3 cellular contexts compared by ENCODE assay signal in genomic region chr11:64334764-64335741, GRCh38.
TF ChIP-seq lines count a peak whose summit lies in the region.

No MANE protein-coding gene starts in this region.

TF ChIP-seq in GM23338, 12 proteins besides CTCF, POLR2A, EP300 and RAD21 (continues in another document):
- TF ChIP-seq ZNF462 (CRISPR knock-in tag; IDR thresholded peaks at IDR 0.05), result no peak

TF ChIP-seq in IMR-90, 13 proteins besides CTCF, POLR2A, EP300 and RAD21:
- no peak for TF ChIP-seq SMC3 (IDR thresholded peaks at IDR 0.05; ENCODE audit: low read depth, low read length)
- TF ChIP-seq MAFK (IDR thresholded peaks at IDR 0.05; ENCODE audit: low read depth, low read length), result no peak; the same call in 1 of the 2 replicates
- peak; percentile 38; the same call in 1 of the 2 replicates for TF ChIP-seq BHLHE40 (IDR thresholded peaks at IDR 0.05; ENCODE audit: low read depth, low read length)
- peak; percentile 76 for TF ChIP-seq USF2 (IDR thresholded peaks at IDR 0.05; ENCODE audit: low read depth, low read length)
- TF ChIP-seq RCOR1 (IDR thresholded peaks at IDR 0.05; ENCODE audit: insufficient replicate concordance, low read length), result peak; percentile 98
- TF ChIP-seq FOS (IDR thresholded peaks at IDR 0.05; ENCODE audit: low read depth, low read length), result peak; percentile 87
- TF ChIP-seq MXI1 (IDR thresholded peaks at IDR 0.05; ENCODE audit: borderline replicate concordance, low read depth, low read length), result no peak
- no peak for TF ChIP-seq ELK1 (IDR thresholded peaks at IDR 0.05; ENCODE audit: borderline replicate concordance, low read depth, low read length)
- TF ChIP-seq NFE2L2 (IDR thresholded peaks at IDR 0.05; ENCODE audit: low read depth, low read length), result peak; percentile 2; the same call in 1 of the 2 replicates
- no peak for TF ChIP-seq CHD1 (IDR thresholded peaks at IDR 0.05; ENCODE audit: low read depth, low read length)
- peak; percentile 82 for TF ChIP-seq MAZ (IDR thresholded peaks at IDR 0.05; ENCODE audit: borderline replicate concordance, low read depth, low read length)
- TF ChIP-seq CEBPB (IDR thresholded peaks at IDR 0.05; ENCODE audit: low read depth, low read length), result peak; percentile 99
- no peak for TF ChIP-seq RFX5 (IDR thresholded peaks at IDR 0.05; ENCODE audit: low read depth, low read length)

TF ChIP-seq in endothelial cell of umbilical vein, 7 proteins besides CTCF, POLR2A, EP300 and RAD21:
- TF ChIP-seq POLR2AphosphoS5 (IDR thresholded peaks at IDR 0.05; ENCODE audit: insufficient read depth, low read depth, low read length) (peak; percentile 36), JUN (IDR thresholded peaks at IDR 0.05; ENCODE audit: borderline replicate concordance, insufficient read depth, insufficient read length, low read depth) (no peak), FOS (IDR thresholded peaks at IDR 0.05; ENCODE audit: borderline replicate concordance, insufficient read depth, low read length) (peak; percentile 62), GATA2 (IDR thresholded peaks at IDR 0.05; ENCODE audit: insufficient read depth, insufficient read length, low read depth, low read length) (peak; percentile 65)
